In the genomic region with DNA sequence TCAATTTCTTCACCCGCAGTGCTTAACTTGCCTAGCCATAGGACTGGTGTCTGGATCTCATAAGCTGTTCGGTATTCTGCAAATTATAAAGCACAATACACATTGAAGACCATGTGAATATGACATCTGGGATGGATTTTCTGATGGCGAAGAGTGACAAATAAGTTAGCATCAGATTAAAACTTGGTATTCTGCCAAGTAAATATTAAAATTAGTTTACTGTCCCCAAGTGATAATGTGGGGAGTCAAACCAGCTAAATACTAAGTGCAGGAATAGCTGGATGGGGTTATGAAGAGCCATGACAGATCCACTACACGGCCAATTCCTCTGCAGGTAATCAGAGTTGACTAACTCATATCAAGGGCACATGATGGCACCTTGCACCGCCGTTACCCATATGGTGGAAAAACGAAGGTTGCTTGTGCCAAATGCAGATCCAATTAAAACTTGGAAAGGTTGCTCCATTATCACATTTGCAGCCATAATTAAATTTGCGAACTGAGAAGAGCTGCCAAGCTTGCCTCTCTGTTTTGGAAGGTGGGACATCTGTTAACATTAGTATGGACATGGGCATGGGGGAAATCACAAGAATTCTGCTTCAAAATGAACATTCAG, we compare ENCODE assay signal across 14 cellular contexts.
"Had no signal": no experiment of that assay in that cellular context is flagged by ENCODE, and none has a peak within 500 bp of the region (broad histone marks: within the 10 kb centered on the region; RNA-seq: fewer than 3 reads in every experiment).

No MANE protein-coding gene starts in this region.

- DNase-seq: effector memory CD8-positive, alpha-beta T cell; gastrocnemius medialis; islet precursor cell; mucosa of descending colon; naive thymus-derived CD8-positive, alpha-beta T cell; spleen; stimulated activated CD4-positive, alpha-beta T cell treated with anti-CD3 and anti-CD28 coated beads, Interleukin-15, amount 100 ng/mL, for 24 hours; stimulated activated CD4-positive, alpha-beta T cell treated with anti-CD3 and anti-CD28 coated beads, Interleukin-1b, Interleukin-23, amount 100 ng/mL, for 48 hours; stimulated activated CD4-positive, alpha-beta T cell treated with anti-CD3 and anti-CD28 coated beads, Interleukin-4, amount 100 ng/mL, for 24 hours; testis; transverse colon had no signal

- ATAC-seq: effector memory CD8-positive, alpha-beta T cell; gastrocnemius medialis; left lobe of liver; mucosa of descending colon; naive thymus-derived CD8-positive, alpha-beta T cell; sciatic nerve; stimulated activated memory B cell treated with anti-CD40 and anti-IgM and Interleukin-4, amounts not matched to agents 10 μg/mL and 1 μg/mL and 100 μg/mL, for 72 hours had no signal
